Comparison of ENCODE assay signal across 11 cellular contexts in the genomic region with DNA sequence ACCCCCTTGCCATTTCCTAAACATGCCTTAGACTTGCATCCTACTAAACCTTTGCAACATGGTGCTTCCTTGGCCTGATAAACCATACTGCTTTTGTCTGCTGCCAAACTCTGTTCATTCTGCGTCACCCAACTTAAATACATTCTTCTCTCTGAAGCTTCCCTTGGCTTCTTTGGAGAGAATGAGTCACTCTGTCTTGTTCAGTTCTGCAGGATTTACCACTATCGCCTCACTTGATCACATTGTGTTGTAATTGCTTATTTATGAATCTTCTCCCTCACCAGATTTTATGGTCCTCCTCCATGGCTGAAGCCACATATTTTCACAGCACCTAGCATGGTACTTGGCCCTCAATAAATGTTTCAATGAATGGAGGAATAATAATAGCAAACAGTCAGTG. TPM values are rescaled to one million over a fixed set of nuclear protein-coding genes. Genes with fewer than 3 reads are reported as not detected.
DNase-seq lines count a peak whose midpoint lies in the region; ATAC-seq, FAIRE-seq and TF ChIP-seq lines count a peak whose summit lies in the region.
"Had no signal": no experiment of that assay in that cellular context is flagged by ENCODE, and none has a peak within 500 bp of the region (broad histone marks: within the 10 kb centered on the region; RNA-seq: fewer than 3 reads in every experiment).

No MANE protein-coding gene starts in this region.

- H3K36me3 ChIP-seq in OCI-LY7 (ENCODE audit: insufficient read depth, low read length) (no peaks in the 10 kb centered on the region), WERI-Rb-1 (no peaks in the 10 kb centered on the region)

- H3K27me3 ChIP-seq in WERI-Rb-1 (ENCODE audit: insufficient read depth, low read depth, severe bottlenecking) = no peaks in the 10 kb centered on the region

- H4K20me1 ChIP-seq in OCI-LY7 (ENCODE audit: insufficient read depth, low read length) = no peaks in the 10 kb centered on the region

- ATAC-seq in A549 (peak; percentile 77 to 88; a peak in 4 of 6 replicates), GM18519 (IDR thresholded peaks at IDR 0.05; ENCODE audit: low FRiP score, unreplicated experiment) (no peak)

- H3K79me2 ChIP-seq in OCI-LY7 (ENCODE audit: insufficient read depth, low read depth, low read length) = no peaks in the 10 kb centered on the region
- H3K79me2 ChIP-seq: parathyroid adenoma had no signal

- BruUV-seq in OCI-LY7 (replicated peaks; lab: Mats Ljungman, UMichigan) = no TSS peak

- H3K9me2 ChIP-seq in OCI-LY7 (ENCODE audit: insufficient read depth, low read length) = no peaks in the 10 kb centered on the region

- CTCF ChIA-PET in A549 (lab: Yijun Ruan, JAX) (no interaction called here), OCI-LY7 (lab: Charles Lee; ENCODE audit: unreplicated experiment) (no interaction called here)

- H3K9me3 ChIP-seq in A549 (no peaks in the 10 kb centered on the region), OCI-LY7 (ENCODE audit: low read length) (peaks cover 7% of the 10 kb centered on the region; the same call in 1 of the 2 replicates), WERI-Rb-1 (ENCODE audit: severe bottlenecking) (no peaks in the 10 kb centered on the region)

- WGBS in A549 (ENCODE audit: missing lambda C conversion rate) = 31% methylated on average over 2 of the region's 2 CpGs

- FAIRE-seq in A549 (lab: Jason Lieb, UNC) = no peak

- TF ChIP-seq CTCF in A549 (IDR thresholded peaks at IDR 0.05) = no peak
- no peak for TF ChIP-seq CTCF in fibroblast of villous mesenchyme (IDR thresholded peaks at IDR 0.05; ENCODE audit: insufficient read depth, low read depth, low read length)
- TF ChIP-seq CTCF in OCI-LY7 (conservative IDR thresholded peaks at IDR 0.05; ENCODE audit: low read length) = no peak
- TF ChIP-seq CTCF in WERI-Rb-1 (IDR thresholded peaks at IDR 0.05; ENCODE audit: low read depth, low read length) = no peak

- intact Hi-C loops in OCI-LY7 (cut with micrococcal nuclease; ENCODE audit: unreplicated experiment) = no loop called here

- H2AFZ ChIP-seq in OCI-LY7 (ENCODE audit: low read length) = no peak overlapping the region
- H2AFZ ChIP-seq: parathyroid adenoma had no signal

- POLR2A ChIA-PET in A549 (lab: Yijun Ruan, JAX) (interaction anchor here (1.0 kb wide), 1 partner anchor 21 kb away, joined by 5 read pairs; no protein-coding TSS in a partner anchor), OCI-LY7 (lab: Charles Lee) (no interaction called here)

- no peak for TF ChIP-seq RAD21 in A549 (conservative IDR thresholded peaks at IDR 0.05 in 1 of 2, IDR thresholded peaks at IDR 0.05 in 1 of 2)

- H3K4me1 ChIP-seq in A549 (peaks cover 16% of the 10 kb centered on the region), OCI-LY7 (ENCODE audit: insufficient read depth, low read length, poor library complexity, severe bottlenecking) (peaks cover 4% of the 10 kb centered on the region)

- H3K27ac ChIP-seq in A549 (peak overlapping the region; percentile 70 to 71), OCI-LY7 (ENCODE audit: low read depth, low read length, poor library complexity, severe bottlenecking) (no peak overlapping the region), WERI-Rb-1 (no peak overlapping the region)
- H3K27ac ChIP-seq: parathyroid adenoma had no signal

- no peak for TF ChIP-seq EP300 in A549 (IDR thresholded peaks at IDR 0.05)

- H3K4me2 ChIP-seq in A549 = peak overlapping the region; percentile 59
- H3K4me2 ChIP-seq in OCI-LY7 (ENCODE audit: low read length) = no peak overlapping the region

- DNase-seq in A549 (ENCODE audit: low read depth in 1 of 2, low spot score in 1 of 2) = peak; percentile 36 to 66
- peak; percentile 80 for DNase-seq in HPDE6-E6E7 (ENCODE audit: extremely low spot score)
- peak; percentile 12 for DNase-seq in T1000 (lab: John Stamatoyannopoulos, UW)
- peak; percentile 97 for DNase-seq in fibroblast of villous mesenchyme (ENCODE audit: low read depth)
- no peak for DNase-seq in OCI-LY7 (ENCODE audit: low spot score)
- no peak for DNase-seq in NCI-H1092 (lab: John Stamatoyannopoulos, UW)
- no peak for DNase-seq in WERI-Rb-1
- DNase-seq: C1 segment of cervical spinal cord, NCI-H187 had no signal

- TF ChIP-seq POLR2A in A549 (IDR thresholded peaks at IDR 0.05; ENCODE audit: low read length) = no peak

- H3K4me3 ChIP-seq in A549 (no peak overlapping the region), fibroblast of villous mesenchyme (ENCODE audit: low read depth, low read length) (no peak overlapping the region), OCI-LY7 (ENCODE audit: low read depth, low read length, poor library complexity, severe bottlenecking) (no peak overlapping the region), WERI-Rb-1 (ENCODE audit: low read depth, low read length) (no peak overlapping the region)

TF ChIP-seq in A549, 52 proteins besides CTCF, POLR2A, EP300 and RAD21:
- no peak for TF ChIP-seq ZSCAN20 (CRISPR knock-in tag; IDR thresholded peaks at IDR 0.05)
- TF ChIP-seq ZNF302 (CRISPR knock-in tag; IDR thresholded peaks at IDR 0.05) = no peak
- no peak for TF ChIP-seq RARB (CRISPR knock-in tag; IDR thresholded peaks at IDR 0.05)
- TF ChIP-seq HOXB13 (CRISPR knock-in tag; IDR thresholded peaks at IDR 0.05; ENCODE audit: low read depth) = no peak
- 0 out of 2 replicates have a peak, but pooled peaks have one; percentile 17 for TF ChIP-seq GATA3 (IDR thresholded peaks at IDR 0.05; ENCODE audit: borderline replicate concordance)
- TF ChIP-seq SREBF2 (IDR thresholded peaks at IDR 0.05) = no peak
- TF ChIP-seq, protein P1, sequence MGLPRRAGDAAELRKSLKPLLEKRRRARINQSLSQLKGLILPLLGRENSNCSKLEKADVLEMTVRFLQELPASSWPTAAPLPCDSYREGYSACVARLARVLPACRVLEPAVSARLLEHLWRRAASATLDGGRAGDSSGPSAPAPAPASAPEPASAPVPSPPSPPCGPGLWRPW (IDR thresholded peaks at IDR 0.05) = no peak
- no peak for TF ChIP-seq EHMT2 (IDR thresholded peaks at IDR 0.05; ENCODE audit: low read depth)
- TF ChIP-seq KDM5A (IDR thresholded peaks at IDR 0.05) = no peak
- no peak for TF ChIP-seq CBX2 (IDR thresholded peaks at IDR 0.05; ENCODE audit: borderline replicate concordance, low read depth)
- TF ChIP-seq HOXB5 (CRISPR knock-in tag; IDR thresholded peaks at IDR 0.05) = no peak
- TF ChIP-seq TFCP2L1 (CRISPR knock-in tag; IDR thresholded peaks at IDR 0.05) = no peak
- TF ChIP-seq FOSL2 (IDR thresholded peaks at IDR 0.05) = no peak
- peak; percentile 68 for TF ChIP-seq FOSL2 (CRISPR knock-in tag; IDR thresholded peaks at IDR 0.05)
- TF ChIP-seq JUNB (IDR thresholded peaks at IDR 0.05) = 0 out of 2 replicates have a peak, but pooled peaks have one; percentile 24
- no peak for TF ChIP-seq SMC3 (IDR thresholded peaks at IDR 0.05)

RNA-seq across cellular contexts. Expression of a gene that starts 21.7 kb away (rescaled TPM):
- polyA plus RNA-seq in A549 (2011; rRNA removed) (32.2 and 34.1 TPM in 2 replicates), A549 (2017; fragmentation: RNase III; extraction: RNeasy Plus Mini Kit Qiagen cat#74134 plus additional on column Dnase treatment) (25.3 to 28.0 TPM (median 26.2 TPM) in 3 replicates)
- 22.1 and 23.4 TPM in 2 replicates for polyA plus RNA-seq in A549 (2012; cell fraction: cytosol; rRNA removed)
- 52.8 and 55.3 TPM in 2 replicates for polyA plus RNA-seq in A549 (2012; cell fraction: nucleus; rRNA removed)
- polyA minus RNA-seq in A549 (2011; rRNA and poly(A)+ RNA removed) = 20.3 and 21.4 TPM in 2 replicates
- total RNA-seq in fibroblast of villous mesenchyme (31.9 and 39.7 TPM in 2 replicates), OCI-LY7 (2022) (70.8 and 81.1 TPM in 2 replicates)
- 72.4 and 102 TPM in 2 replicates for total RNA-seq in OCI-LY7 (2014; rRNA removed; shearing (Covaris generic))

RNA-seq across cellular contexts. Expression of a gene that starts 27.6 kb away (rescaled TPM):
- polyA plus RNA-seq in A549 (2011; rRNA removed) (not detected in 2 replicates), A549 (2017; fragmentation: RNase III; extraction: RNeasy Plus Mini Kit Qiagen cat#74134 plus additional on column Dnase treatment) (not detected in 3 replicates)
- polyA plus RNA-seq in A549 (2012; cell fraction: cytosol; rRNA removed) = 0.03 TPM in 1 of 2 replicates, not detected in the other
- not detected in 2 replicates for polyA plus RNA-seq in A549 (2012; cell fraction: nucleus; rRNA removed)
- polyA minus RNA-seq in A549 (2011; rRNA and poly(A)+ RNA removed) = not detected in 2 replicates
- total RNA-seq in fibroblast of villous mesenchyme (52.8 and 64.8 TPM in 2 replicates), OCI-LY7 (2022) (not detected in 2 replicates)
- not detected in 2 replicates for total RNA-seq in OCI-LY7 (2014; rRNA removed; shearing (Covaris generic))

RNA-seq across cellular contexts. Expression of a gene that starts 58.4 kb away (rescaled TPM):
- polyA plus RNA-seq in A549 (2011; rRNA removed) = 0.26 TPM in 1 of 2 replicates, not detected in the other
- polyA plus RNA-seq in A549 (2012; cell fraction: cytosol; rRNA removed) = 0.05 and 0.09 TPM in 2 replicates
- polyA plus RNA-seq in A549 (2012; cell fraction: nucleus; rRNA removed) = 0.04 and 0.17 TPM in 2 replicates
- polyA plus RNA-seq in A549 (2017; fragmentation: RNase III; extraction: RNeasy Plus Mini Kit Qiagen cat#74134 plus additional on column Dnase treatment) = not detected in 3 replicates
- polyA minus RNA-seq in A549 (2011; rRNA and poly(A)+ RNA removed) = not detected in 2 replicates
- not detected in 2 replicates for total RNA-seq in fibroblast of villous mesenchyme
- total RNA-seq in OCI-LY7 (2014; rRNA removed; shearing (Covaris generic)) = 0.13 and 0.69 TPM in 2 replicates
- 0.27 and 0.55 TPM in 2 replicates for total RNA-seq in OCI-LY7 (2022)

Comparison
In these comparisons a context has a peak if more than half of its experiments do, and no peak if none do; other contexts are left out.
1. DNase-seq: peak in A549 (2 of 2), HPDE6-E6E7 (single experiment), T1000 (single experiment) and fibroblast of villous mesenchyme (single experiment); none in OCI-LY7 (single experiment), NCI-H1092 (single experiment) and WERI-Rb-1 (single experiment).
2. H3K27ac ChIP-seq: peak in A549 (2 of 2); none in OCI-LY7 (single experiment) and WERI-Rb-1 (single experiment).
3. RNA of a gene that starts 27.6 kb away (total RNA-seq): 52.8 to 64.8 TPM in fibroblast of villous mesenchyme; not detected in OCI-LY7; every median in the first group is over 10 times any median in the second.